Comparison of ENCODE assay signal across 10 cellular contexts in genomic region chr14:92600318-92601053, GRCh38.
A peak's percentile ranks its signal among the peaks of the same experiment; 100 is the strongest.
DNase-seq lines count a peak whose midpoint lies in the region; ATAC-seq and TF ChIP-seq lines count a peak whose summit lies in the region.
"Had no signal": no experiment of that assay in that cellular context is flagged by ENCODE, and none has a peak within 500 bp of the region (broad histone marks: within the 10 kb centered on the region; RNA-seq: fewer than 3 reads in every experiment).

No MANE protein-coding gene starts in this region.

- H3K36me3 ChIP-seq in endodermal cell (ENCODE audit: control insufficient read depth, insufficient read depth, low read length), result no peaks in the 10 kb centered on the region
- H3K36me3 ChIP-seq in osteoblast (ENCODE audit: insufficient read depth, low read length), result no peaks in the 10 kb centered on the region
- no peaks in the 10 kb centered on the region for H3K36me3 ChIP-seq in right atrium auricular region

- H3K9me3 ChIP-seq in endodermal cell (ENCODE audit: control insufficient read depth, low read length), result no peaks in the 10 kb centered on the region
- no peaks in the 10 kb centered on the region for H3K9me3 ChIP-seq in osteoblast (ENCODE audit: low read depth, low read length)
- no peaks in the 10 kb centered on the region for H3K9me3 ChIP-seq in right atrium auricular region

- no peaks in the 10 kb centered on the region for H3K9me3 Mint-ChIP-seq in endodermal cell
- H3K9me3 Mint-ChIP-seq: activated CD4-positive, alpha-beta memory T cell treated with anti-CD3 and anti-CD28 coated beads, Interleukin-2, amount 10 ng/mL, durations not matched to agents 7 days and 5 days had no signal

- no peak overlapping the region for H3K27ac Mint-ChIP-seq in endodermal cell
- H3K27ac Mint-ChIP-seq: activated CD4-positive, alpha-beta memory T cell treated with anti-CD3 and anti-CD28 coated beads, Interleukin-2, amount 10 ng/mL, durations not matched to agents 7 days and 5 days had no signal

- no peak overlapping the region for H3K9ac ChIP-seq in endodermal cell (ENCODE audit: extremely low read depth, low read length, poor library complexity, severe bottlenecking)

- H4K20me1 ChIP-seq in osteoblast (ENCODE audit: insufficient read depth, low read length), result no peaks in the 10 kb centered on the region

- H3K4me2 ChIP-seq in osteoblast (ENCODE audit: insufficient read depth, low read length), result peak overlapping the region; percentile 7

- H3K27ac ChIP-seq in endodermal cell (ENCODE audit: low read depth, low read length), result no peak overlapping the region
- H3K27ac ChIP-seq in osteoblast (ENCODE audit: low read depth, low read length), result peak overlapping the region; percentile 84
- H3K27ac ChIP-seq in right atrium auricular region, result no peak overlapping the region

- DNase-seq in EH (ENCODE audit: low read depth) (peak; percentile 96), NOMO-1 treated with DMSO at 0.1 percent for 48 hours (lab: John Stamatoyannopoulos, UW; ENCODE audit: unreplicated experiment) (peak; percentile 65), endodermal cell (peak; percentile 34), osteoblast (ENCODE audit: insufficient read length, low spot score, missing footprints) (peak; percentile 84), right atrium auricular region (ENCODE audit: low spot score) (no peak), NCI-H2227 (lab: John Stamatoyannopoulos, UW; ENCODE audit: unreplicated experiment) (no peak), amygdala (lab: John Stamatoyannopoulos, UW) (no peak)
- DNase-seq: activated CD4-positive, alpha-beta memory T cell treated with anti-CD3 and anti-CD28 coated beads, Interleukin-2, amount 10 ng/mL, durations not matched to agents 7 days and 5 days; NCI-H446 had no signal

- H3K36me3 Mint-ChIP-seq in endodermal cell (ENCODE audit: low read depth), result no peaks in the 10 kb centered on the region

- H3K4me3 ChIP-seq in endodermal cell (ENCODE audit: low read length) (no peak overlapping the region), osteoblast (ENCODE audit: insufficient read depth, low read length) (no peak overlapping the region), right atrium auricular region (no peak overlapping the region)

- no peak for ATAC-seq in HG03354 (IDR thresholded peaks at IDR 0.05; ENCODE audit: poor library complexity, severe bottlenecking, unreplicated experiment)

- 85 to 88% methylated on average over 12 to 15 of the region's 15 CpGs for WGBS in endodermal cell (ENCODE audit: insufficient coverage in 1 of 2, insufficient read length in 1 of 2), 2 experiments

- no peaks in the 10 kb centered on the region for H3K4me1 ChIP-seq in endodermal cell (ENCODE audit: control insufficient read depth, insufficient read depth, low read length)
- peaks cover 32% of the 10 kb centered on the region for H3K4me1 ChIP-seq in osteoblast (ENCODE audit: insufficient read depth, low read length)
- H3K4me1 ChIP-seq in right atrium auricular region, result peaks cover 0 to 43% of the 10 kb centered on the region in 2 donors

- H3K27me3 ChIP-seq in endodermal cell (ENCODE audit: control insufficient read depth, insufficient read depth, low read length, poor library complexity, severe bottlenecking) (no peaks in the 10 kb centered on the region), osteoblast (ENCODE audit: insufficient read depth, low read length) (no peaks in the 10 kb centered on the region), right atrium auricular region (no peaks in the 10 kb centered on the region)

- H3K4me1 Mint-ChIP-seq in endodermal cell, result peaks cover 8% of the 10 kb centered on the region

- no peak overlapping the region for H3K4me3 Mint-ChIP-seq in endodermal cell
- H3K4me3 Mint-ChIP-seq: activated CD4-positive, alpha-beta memory T cell treated with anti-CD3 and anti-CD28 coated beads, Interleukin-2, amount 10 ng/mL, durations not matched to agents 7 days and 5 days had no signal

- H3K79me2 ChIP-seq in osteoblast (ENCODE audit: insufficient read depth, low read length), result peaks cover 5% of the 10 kb centered on the region

- H3K27me3 Mint-ChIP-seq in endodermal cell (ENCODE audit: insufficient read depth), result no peaks in the 10 kb centered on the region

- peak overlapping the region; percentile 44 for H2AFZ ChIP-seq in osteoblast (ENCODE audit: low read length)

- TF ChIP-seq CTCF in endodermal cell (conservative IDR thresholded peaks at IDR 0.05), result no peak
- TF ChIP-seq CTCF in osteoblast (IDR thresholded peaks at IDR 0.05; ENCODE audit: extremely low read depth, low read depth, low read length), result peak; percentile 67
- TF ChIP-seq CTCF in right atrium auricular region (IDR thresholded peaks at IDR 0.05), result no peak

Comparison
In these comparisons a context has a peak if more than half of its experiments do, and no peak if none do; other contexts are left out.
1. DNase-seq: peak in EH (single experiment), NOMO-1 treated with DMSO at 0.1 percent for 48 hours (single experiment), endodermal cell (single experiment) and osteoblast (single experiment); none in right atrium auricular region (single experiment), NCI-H2227 (single experiment) and amygdala (0 of 56).